In genomic region chr1:204455831-204456145, GRCh38 we compare ENCODE assay signal across 15 cellular contexts.
"Had no signal": no experiment of that assay in that cellular context is flagged by ENCODE, and none has a peak within 500 bp of the region (broad histone marks: within the 10 kb centered on the region; RNA-seq: fewer than 3 reads in every experiment).

No MANE protein-coding gene starts in this region.

- ATAC-seq: effector memory CD8-positive, alpha-beta T cell; gastroesophageal sphincter; left cardiac atrium; naive thymus-derived CD8-positive, alpha-beta T cell; psoas muscle had no signal

- H3K9me3 ChIP-seq: ascending aorta, gastroesophageal sphincter, psoas muscle, sigmoid colon had no signal

- DNase-seq: activated gamma-delta T cell treated with Interleukin-2 at 50 U/mL for 16 hours; activated T-cell treated with anti-CD3 and anti-CD28 coated beads, Interleukin-2, amount 50 U/mL, for 48 hours; effector memory CD8-positive, alpha-beta T cell; hippocampal formation; immature natural killer cell; left cardiac atrium; naive thymus-derived CD8-positive, alpha-beta T cell; psoas muscle; sigmoid colon; stimulated activated CD4-positive, alpha-beta T cell treated with anti-CD3 and anti-CD28 coated beads, Interleukin-12 subunit alpha, Interleukin-12 subunit beta, amount 100 ng/mL, for 4 hours; stimulated activated CD8-positive, alpha-beta memory T cell treated with anti-CD3 and anti-CD28 coated beads, Interleukin-4, amount 100 ng/mL, for 48 hours had no signal

- H3K27ac ChIP-seq: coronary artery, psoas muscle had no signal

- H3K27me3 ChIP-seq: ascending aorta, gastroesophageal sphincter, sigmoid colon had no signal

- H3K4me3 ChIP-seq: ascending aorta, coronary artery, gastroesophageal sphincter, lung, psoas muscle, sigmoid colon had no signal
